ENCODE assay signal across 38 cellular contexts in the genomic region with DNA sequence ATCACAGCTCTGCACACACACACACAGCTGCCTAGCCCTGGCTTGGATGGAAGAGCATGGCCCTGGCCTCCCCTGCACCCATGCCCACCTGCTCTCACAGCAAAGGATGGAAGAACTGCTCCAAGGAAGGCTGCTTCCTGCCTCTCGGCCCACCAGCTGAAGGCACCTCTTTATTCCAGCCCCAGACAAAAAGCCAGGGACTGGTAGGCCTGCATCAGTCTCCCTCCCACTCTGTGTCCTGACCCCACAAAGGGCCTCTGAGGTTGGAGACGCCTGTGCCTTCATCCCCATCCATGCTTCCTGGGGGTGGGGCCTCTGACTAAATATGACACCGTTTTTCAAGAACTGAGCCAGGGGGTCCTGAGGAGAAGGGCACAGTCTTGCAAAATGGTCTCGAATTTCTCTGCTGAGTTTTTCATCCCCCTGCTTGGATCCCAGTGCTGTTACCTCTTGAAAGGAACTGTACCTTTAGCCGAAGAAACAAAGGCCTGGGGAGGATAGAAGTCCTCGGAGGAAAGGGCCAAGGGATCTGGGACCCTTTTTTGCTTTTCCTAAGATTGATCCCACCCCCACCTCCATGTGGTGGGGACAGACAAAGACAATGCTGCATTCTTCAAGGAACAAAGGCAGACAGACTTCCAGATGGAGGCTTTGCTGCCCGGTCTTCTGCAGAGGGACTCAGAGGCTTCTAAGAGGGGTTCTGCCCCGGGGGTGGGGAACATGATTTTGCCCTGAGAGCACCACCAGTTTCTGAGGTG. TPM values are rescaled to one million over a fixed set of nuclear protein-coding genes. Genes with fewer than 3 reads are reported as not detected.
DNase-seq lines count a peak whose midpoint lies in the region; ATAC-seq and TF ChIP-seq lines count a peak whose summit lies in the region.
"Had no signal": no experiment of that assay in that cellular context is flagged by ENCODE, and none has a peak within 500 bp of the region (broad histone marks: within the 10 kb centered on the region; RNA-seq: fewer than 3 reads in every experiment).

No MANE protein-coding gene starts in this region.

- H3K4me2 ChIP-seq in GM23338: no peak overlapping the region
- H3K4me2 ChIP-seq: PC-9 had no signal

- no peaks in the 10 kb centered on the region for H3K9me3 ChIP-seq in mesodermal cell (ENCODE audit: control insufficient read depth, low read length)
- no peaks in the 10 kb centered on the region for H3K9me3 ChIP-seq in tibial artery
- no peaks in the 10 kb centered on the region for H3K9me3 ChIP-seq in esophagus muscularis mucosa
- H3K9me3 ChIP-seq: ascending aorta, Caco-2, esophagus squamous epithelium, thoracic aorta, vagina had no signal

- H3K36me3 ChIP-seq in GM23338 (ENCODE audit: insufficient read depth) (no peaks in the 10 kb centered on the region), mesodermal cell (ENCODE audit: control insufficient read depth, insufficient read depth, low read length) (no peaks in the 10 kb centered on the region), tibial artery (no peaks in the 10 kb centered on the region), esophagus muscularis mucosa (no peaks in the 10 kb centered on the region)
- H3K36me3 ChIP-seq: ascending aorta, esophagus squamous epithelium, thoracic aorta, vagina had no signal

- H2AFZ ChIP-seq in GM23338: peak overlapping the region; percentile 59; the same call in 1 of the 2 replicates
- H2AFZ ChIP-seq: parathyroid adenoma, PC-9 had no signal

- DNase-seq in GM23338 (ENCODE audit: low spot score) (no peak), tibial artery (no peak), esophagus muscularis mucosa (ENCODE audit: extremely low spot score) (no peak), Right ventricle myocardium inferior (ENCODE audit: missing footprints) (no peak)
- DNase-seq in stimulated activated effector memory CD8-positive, alpha-beta T cell treated with anti-CD3 and anti-CD28 coated beads, Interleukin-12 subunit alpha, Interleukin-12 subunit beta, amount 100 ng/mL, for 72 hours (ENCODE audit: low spot score in 2 of 2): no peak
- DNase-seq: activated CD4-positive, alpha-beta T cell treated with anti-CD3 and anti-CD28 coated beads for 4 hours; activated CD8-positive, alpha-beta memory T cell treated with anti-CD3 and anti-CD28 coated beads for 24 hours; activated effector memory CD4-positive, alpha-beta T cell treated with anti-CD3 and anti-CD28 coated beads, Interleukin-2, amount 50 U/mL, for 16 hours; activated naive CD8-positive, alpha-beta T cell treated with anti-CD3 and anti-CD28 coated beads, Interleukin-2, amount 10 ng/mL, durations not matched to agents 7 days and 5 days; activated T-cell treated with anti-CD3 and anti-CD28 coated beads for 4 hours; C1 segment of cervical spinal cord; Caco-2; DMS79 treated with DMSO at 0.1 percent for 48 hours; esophagus squamous epithelium; foreskin keratinocyte; GF-D8; head of caudate nucleus; left ventricle myocardium superior; midbrain; naive thymus-derived CD4-positive, alpha-beta T cell; NCI-H2081; NCI-H345; PC-9; SHP77; small intestine; stimulated activated naive CD8-positive, alpha-beta T cell treated with anti-CD3 and anti-CD28 coated beads, Interleukin-15, Interleukin-2, amounts not matched to agents 100 U/mL and 50 U/mL, for 24 hours; T-helper 9 cell had no signal

- H3K36me3 Mint-ChIP-seq in GM23338 (ENCODE audit: low read depth): no peaks in the 10 kb centered on the region
- H3K36me3 Mint-ChIP-seq in stimulated activated effector memory CD8-positive, alpha-beta T cell treated with anti-CD3 and anti-CD28 coated beads, Interleukin-12 subunit alpha, Interleukin-12 subunit beta, amount 100 ng/mL, for 72 hours: peaks cover 4% of the 10 kb centered on the region
- H3K36me3 Mint-ChIP-seq: activated naive CD8-positive, alpha-beta T cell treated with anti-CD3 and anti-CD28 coated beads, Interleukin-2, amount 10 ng/mL, durations not matched to agents 7 days and 5 days; naive thymus-derived CD4-positive, alpha-beta T cell had no signal

- ATAC-seq in GM23338 (no peak), Right ventricle myocardium inferior (no peak)
- ATAC-seq in stimulated activated effector memory CD8-positive, alpha-beta T cell treated with anti-CD3 and anti-CD28 coated beads, Interleukin-12 subunit alpha, Interleukin-12 subunit beta, amount 100 ng/mL, for 72 hours: no peak
- ATAC-seq: foreskin keratinocyte; HCT116; HepG2; left ventricle myocardium superior; naive thymus-derived CD4-positive, alpha-beta T cell; stimulated activated naive CD8-positive, alpha-beta T cell treated with anti-CD3 and anti-CD28 coated beads, Interleukin-15, Interleukin-2, amounts not matched to agents 100 U/mL and 50 U/mL, for 24 hours had no signal

- H3K9me2 ChIP-seq in GM23338 (ENCODE audit: insufficient read depth): no peaks in the 10 kb centered on the region

- no peaks in the 10 kb centered on the region for H3K27me3 ChIP-seq in GM23338 (ENCODE audit: insufficient read depth)
- no peaks in the 10 kb centered on the region for H3K27me3 ChIP-seq in tibial artery
- H3K27me3 ChIP-seq in esophagus muscularis mucosa: no peaks in the 10 kb centered on the region
- H3K27me3 ChIP-seq: ascending aorta, esophagus squamous epithelium, vagina had no signal

- TF ChIP-seq EP300 in esophagus muscularis mucosa (IDR thresholded peaks at IDR 0.05): no peak

- H3K9me3 Mint-ChIP-seq in GM23338: no peaks in the 10 kb centered on the region; the same call in 1 of the 3 replicates
- no peaks in the 10 kb centered on the region for H3K9me3 Mint-ChIP-seq in stimulated activated effector memory CD8-positive, alpha-beta T cell treated with anti-CD3 and anti-CD28 coated beads, Interleukin-12 subunit alpha, Interleukin-12 subunit beta, amount 100 ng/mL, for 72 hours
- H3K9me3 Mint-ChIP-seq: activated naive CD8-positive, alpha-beta T cell treated with anti-CD3 and anti-CD28 coated beads, Interleukin-2, amount 10 ng/mL, durations not matched to agents 7 days and 5 days; dendritic cell treated with granulocyte-macrophage colony-stimulating factor and Interleukin-4, amounts not matched to agents 40 ng/mL and 50 ng/mL, for 4 days had no signal

- H3K4me1 ChIP-seq in GM23338 (ENCODE audit: insufficient read depth): peaks cover 6% of the 10 kb centered on the region; the same call in 1 of the 2 replicates
- peaks cover 19% of the 10 kb centered on the region for H3K4me1 ChIP-seq in mesodermal cell (ENCODE audit: control insufficient read depth, insufficient read depth, low read length, poor library complexity, severe bottlenecking)
- peaks cover 0 to 22% (median 13%) of the 10 kb centered on the region in 4 donors for H3K4me1 ChIP-seq in tibial artery
- peaks cover 10 to 46% (median 40%) of the 10 kb centered on the region in 4 donors for H3K4me1 ChIP-seq in esophagus muscularis mucosa
- H3K4me1 ChIP-seq: foreskin keratinocyte, parathyroid adenoma had no signal

- H3K27ac ChIP-seq in GM23338 (ENCODE audit: low read depth): no peak overlapping the region
- H3K27ac ChIP-seq in VCaP: peak overlapping the region; percentile 96; the same call in 1 of the 2 replicates
- peak overlapping the region; percentile 33 for H3K27ac ChIP-seq in mesodermal cell (ENCODE audit: low read depth, low read length, severe bottlenecking)
- H3K27ac ChIP-seq in tibial artery: peak overlapping the region in 1 of 2 donors; percentile 60
- H3K27ac ChIP-seq in esophagus muscularis mucosa (replicated peaks in 1 of 4): peak overlapping the region in 1 of 4 donors; percentile 79
- H3K27ac ChIP-seq: ascending aorta, foreskin keratinocyte, parathyroid adenoma, PC-9, vagina had no signal

- intact Hi-C loops in tibial artery (cut with DNase I; ENCODE audit: low total_unique reads) (no loop called here), esophagus muscularis mucosa (cut with DNase I) (loop anchor here (2.0 kb wide), 1 partner anchor 39 kb away; no protein-coding TSS in a partner anchor), Right ventricle myocardium inferior (cut with DNase I) (no loop called here)

- WGBS in mesodermal cell (ENCODE audit: insufficient coverage in 2 of 2), 2 experiments: 61 to 75% methylated on average over 6 of the region's 8 CpGs
- 79% methylated on average over 8 of the region's 8 CpGs for WGBS in esophagus muscularis mucosa

- H3K4me3 ChIP-seq in GM23338: no peak overlapping the region
- no peak overlapping the region for H3K4me3 ChIP-seq in mesodermal cell (ENCODE audit: extremely low read depth, insufficient read depth, low read length, poor library complexity, severe bottlenecking)
- no peak overlapping the region for H3K4me3 ChIP-seq in tibial artery
- H3K4me3 ChIP-seq in esophagus muscularis mucosa: no peak overlapping the region
- H3K4me3 ChIP-seq: ascending aorta, esophagus squamous epithelium, PC-9, thoracic aorta, vagina had no signal

- peaks cover 17% of the 10 kb centered on the region for H3K4me1 Mint-ChIP-seq in GM23338
- H3K4me1 Mint-ChIP-seq in stimulated activated effector memory CD8-positive, alpha-beta T cell treated with anti-CD3 and anti-CD28 coated beads, Interleukin-12 subunit alpha, Interleukin-12 subunit beta, amount 100 ng/mL, for 72 hours: peaks cover 7% of the 10 kb centered on the region

- no peaks in the 10 kb centered on the region for H3K79me2 ChIP-seq in GM23338 (replicated peaks; ENCODE audit: insufficient read depth)
- H3K79me2 ChIP-seq: parathyroid adenoma had no signal

- peaks cover 4% of the 10 kb centered on the region; the same call in 1 of the 2 replicates for H3F3A ChIP-seq in GM23338 (replicated peaks; ENCODE audit: low read depth)

- no peak for TF ChIP-seq CTCF in GM23338 (conservative IDR thresholded peaks at IDR 0.05; ENCODE audit: low read depth in 2 of 2)
- TF ChIP-seq CTCF in VCaP (conservative IDR thresholded peaks at IDR 0.05): no peak
- no peak for TF ChIP-seq CTCF in tibial artery (IDR thresholded peaks at IDR 0.05)
- no peak for TF ChIP-seq CTCF in esophagus muscularis mucosa (IDR thresholded peaks at IDR 0.05)

- TF ChIP-seq POLR2A in esophagus muscularis mucosa (IDR thresholded peaks at IDR 0.05; ENCODE audit: low read depth): no peak

- no peaks in the 10 kb centered on the region for H4K20me1 ChIP-seq in GM23338 (replicated peaks; ENCODE audit: insufficient read depth)

- no peak overlapping the region for H3K27ac Mint-ChIP-seq in GM23338
- H3K27ac Mint-ChIP-seq in stimulated activated effector memory CD8-positive, alpha-beta T cell treated with anti-CD3 and anti-CD28 coated beads, Interleukin-12 subunit alpha, Interleukin-12 subunit beta, amount 100 ng/mL, for 72 hours: no peak overlapping the region
- H3K27ac Mint-ChIP-seq: activated naive CD8-positive, alpha-beta T cell treated with anti-CD3 and anti-CD28 coated beads, Interleukin-2, amount 10 ng/mL, durations not matched to agents 7 days and 5 days; dendritic cell treated with granulocyte-macrophage colony-stimulating factor and Interleukin-4, amounts not matched to agents 40 ng/mL and 50 ng/mL, for 4 days had no signal

- H3K27me3 Mint-ChIP-seq in GM23338 (ENCODE audit: insufficient read depth, low read depth, poor library complexity): peaks cover 7% of the 10 kb centered on the region

- no peak overlapping the region for H3K4me3 Mint-ChIP-seq in GM23338
- H3K4me3 Mint-ChIP-seq in stimulated activated effector memory CD8-positive, alpha-beta T cell treated with anti-CD3 and anti-CD28 coated beads, Interleukin-12 subunit alpha, Interleukin-12 subunit beta, amount 100 ng/mL, for 72 hours: peak overlapping the region; percentile 90
- H3K4me3 Mint-ChIP-seq: dendritic cell treated with granulocyte-macrophage colony-stimulating factor and Interleukin-4, amounts not matched to agents 40 ng/mL and 50 ng/mL, for 4 days had no signal

RNA-seq across cellular contexts. Expression of gene C17orf50, which starts 5.2 kb away (rescaled TPM):
- 1.6 TPM in 1 of 2 replicates, not detected in the other for total RNA-seq in GM23338 (2014; rRNA removed; shearing (Covaris generic))
- 0.37 and 0.74 TPM in 2 replicates for polyA plus RNA-seq in GM23338 (2016; fragmentation: Nextera tagmentation; extraction: Ambion mirVana)
- not detected for polyA plus RNA-seq in mesodermal cell (2013, experiment 1 of 2)
- polyA plus RNA-seq in mesodermal cell (2013, experiment 2 of 2): not detected
- total RNA-seq in esophagus muscularis mucosa (not detected), Right ventricle myocardium inferior (not detected)
- total RNA-seq: activated naive CD8-positive, alpha-beta T cell treated with anti-CD3 and anti-CD28 coated beads, Interleukin-2, amount 10 ng/mL, durations not matched to agents 7 days and 5 days; ascending aorta; Caco-2; cardiac septum; esophagus squamous epithelium; foreskin keratinocyte; HepG2; left ventricle myocardium superior; naive thymus-derived CD4-positive, alpha-beta T cell; PC-9; thoracic aorta; vagina had no signal
- polyA plus RNA-seq: foreskin keratinocyte, HepG2, keratinocyte had no signal

RNA-seq across cellular contexts. Expression of gene GAS2L2, which starts 12.9 kb away (rescaled TPM):
- not detected in 2 replicates for total RNA-seq in GM23338 (2014; rRNA removed; shearing (Covaris generic))
- polyA plus RNA-seq in GM23338 (2016; fragmentation: Nextera tagmentation; extraction: Ambion mirVana): 0.06 TPM in 1 of 2 replicates, not detected in the other
- 0.18 TPM for polyA plus RNA-seq in mesodermal cell (2013, experiment 1 of 2)
- polyA plus RNA-seq in mesodermal cell (2013, experiment 2 of 2): not detected
- total RNA-seq in esophagus muscularis mucosa (under 1 TPM; 0.42 to 0.80 (median 0.48) TPM), Right ventricle myocardium inferior (0.27 TPM)
- total RNA-seq: ascending aorta, Caco-2, esophagus squamous epithelium, foreskin keratinocyte, HepG2, PC-9, thoracic aorta, vagina had no signal
- polyA plus RNA-seq: foreskin keratinocyte; HepG2; naive thymus-derived CD4-positive, alpha-beta T cell had no signal

RNA-seq across cellular contexts. Expression of gene MMP28, which starts 29.5 kb away (rescaled TPM):
- not detected in 2 replicates for total RNA-seq in GM23338 (2014; rRNA removed; shearing (Covaris generic))
- not detected in 2 replicates for polyA plus RNA-seq in GM23338 (2016; fragmentation: Nextera tagmentation; extraction: Ambion mirVana)
- 27.1 TPM for polyA plus RNA-seq in mesodermal cell (2013, experiment 1 of 2)
- polyA plus RNA-seq in mesodermal cell (2013, experiment 2 of 2): 35.7 TPM
- total RNA-seq in esophagus muscularis mucosa (100 to 1,000 TPM in 2 of 4 donors, 10 to 100 TPM in 2; 75.5 to 150 (median 116) TPM), Right ventricle myocardium inferior (2.3 TPM)
- total RNA-seq: Caco-2, HepG2 had no signal
- polyA plus RNA-seq: HepG2 had no signal

RNA-seq across cellular contexts. Expression of gene RASL10B, which starts 34.5 kb away (rescaled TPM):
- 23.1 and 26.2 TPM in 2 replicates for total RNA-seq in GM23338 (2014; rRNA removed; shearing (Covaris generic))
- polyA plus RNA-seq in GM23338 (2016; fragmentation: Nextera tagmentation; extraction: Ambion mirVana): 6.2 and 7.1 TPM in 2 replicates
- 56.3 TPM for polyA plus RNA-seq in mesodermal cell (2013, experiment 1 of 2)
- 53.3 TPM for polyA plus RNA-seq in mesodermal cell (2013, experiment 2 of 2)
- total RNA-seq in esophagus muscularis mucosa (10 to 100 TPM; 10.3 to 28.1 (median 17.4) TPM), Right ventricle myocardium inferior (18.9 TPM)

RNA-seq across cellular contexts. Expression of gene TAF15, which starts 43.4 kb away (rescaled TPM):
- total RNA-seq in GM23338 (2014; rRNA removed; shearing (Covaris generic)): 109 and 148 TPM in 2 replicates
- polyA plus RNA-seq in GM23338 (2016; fragmentation: Nextera tagmentation; extraction: Ambion mirVana): 28.2 and 33.8 TPM in 2 replicates
- polyA plus RNA-seq in mesodermal cell (2013, experiment 1 of 2): 165 TPM
- polyA plus RNA-seq in mesodermal cell (2013, experiment 2 of 2): 192 TPM
- total RNA-seq in esophagus muscularis mucosa (100 to 1,000 TPM in 3 of 4 donors, 10 to 100 TPM in 1; 93.8 to 140 (median 122) TPM), Right ventricle myocardium inferior (95.9 TPM)

Comparison
In these comparisons a context has a peak if more than half of its experiments do, and no peak if none do; other contexts are left out.
1. RNA of gene MMP28, which starts 29.5 kb away (total RNA-seq): 75.5 to 150 TPM in esophagus muscularis mucosa; 2.3 TPM in Right ventricle myocardium inferior (single experiment) and not detected in GM23338; every median in the first group is over 10 times any median in the second.